31 cellular contexts compared by ENCODE assay signal in genomic region chr5:97276721-97277120, GRCh38.
"Had no signal": no experiment of that assay in that cellular context is flagged by ENCODE, and none has a peak within 500 bp of the region (broad histone marks: within the 10 kb centered on the region; RNA-seq: fewer than 3 reads in every experiment).

No MANE protein-coding gene starts in this region.

- H3K27me3 ChIP-seq: ascending aorta, cardiac muscle cell had no signal

- ATAC-seq: activated CD4-positive, alpha-beta T cell treated with anti-CD3 and anti-CD28 coated beads for 36 hours; activated CD4-positive, CD25-positive, alpha-beta regulatory T cell treated with anti-CD3 and anti-CD28 coated beads, Interleukin-2, amount 50 U/mL, for 24 hours; activated CD8-positive, alpha-beta memory T cell treated with anti-CD3 and anti-CD28 coated beads, Interleukin-2, amount 10 ng/mL, durations not matched to agents 7 days and 5 days; activated CD8-positive, alpha-beta T cell treated with anti-CD3 and anti-CD28 coated beads, Interleukin-2, amount 10 ng/mL, durations not matched to agents 7 days and 5 days; activated naive CD8-positive, alpha-beta T cell treated with anti-CD3 and anti-CD28 coated beads, Interleukin-2, amount 50 U/mL, for 24 hours; WTC11 had no signal

- H3K4me1 ChIP-seq: ascending aorta had no signal

- H3K27ac ChIP-seq: ascending aorta, cardiac muscle cell, WERI-Rb-1 had no signal

- H3K36me3 ChIP-seq: ascending aorta, cardiac muscle cell, WERI-Rb-1 had no signal

- H3K4me3 ChIP-seq: ascending aorta, cardiac muscle cell had no signal

- DNase-seq: activated CD4-positive, alpha-beta memory T cell treated with anti-CD3 and anti-CD28 coated beads, Interleukin-2, amount 10 ng/mL, durations not matched to agents 7 days and 5 days; activated CD4-positive, alpha-beta T cell treated with anti-CD3 and anti-CD28 coated beads for 1 hour; activated CD4-positive, alpha-beta T cell treated with anti-CD3 and anti-CD28 coated beads for 36 hours; activated CD4-positive, alpha-beta T cell treated with anti-CD3 and anti-CD28 coated beads for 48 hours; activated CD4-positive, alpha-beta T cell treated with anti-CD3 and anti-CD28 coated beads, Interleukin-2, amount 10 ng/mL, durations not matched to agents 7 days and 5 days; activated CD4-positive, alpha-beta T cell treated with anti-CD3 and anti-CD28 coated beads, Interleukin-2, amount 50 U/mL, for 48 hours; activated CD4-positive, CD25-positive, alpha-beta regulatory T cell; activated CD8-positive, alpha-beta memory T cell treated with anti-CD3 and anti-CD28 coated beads for 24 hours; activated CD8-positive, alpha-beta memory T cell treated with anti-CD3 and anti-CD28 coated beads, Interleukin-2, amount 10 ng/mL, durations not matched to agents 7 days and 5 days; activated CD8-positive, alpha-beta memory T cell treated with anti-CD3 and anti-CD28 coated beads, Interleukin-2, amount 50 U/mL, for 48 hours; activated CD8-positive, alpha-beta T cell treated with anti-CD3 and anti-CD28 coated beads, Interleukin-2, amount 10 ng/mL, durations not matched to agents 7 days and 5 days; activated effector memory CD4-positive, alpha-beta T cell treated with Interleukin-2 at 50 U/mL for 16 hours; activated gamma-delta T cell; activated naive CD4-positive, alpha-beta T cell treated with anti-CD3 and anti-CD28 coated beads, Interleukin-2, amount 10 ng/mL, durations not matched to agents 7 days and 5 days; activated naive CD4-positive, alpha-beta T cell treated with Interleukin-2 at 50 U/mL for 16 hours; activated naive CD8-positive, alpha-beta T cell treated with anti-CD3 and anti-CD28 coated beads, Interleukin-2, amount 10 ng/mL, durations not matched to agents 7 days and 5 days; activated naive CD8-positive, alpha-beta T cell treated with anti-CD3 and anti-CD28 coated beads, Interleukin-2, amount 50 U/mL, for 24 hours; activated T-cell treated with anti-CD3 and anti-CD28 coated beads, Interleukin-2, amount 50 U/mL, for 24 hours; activated T-cell treated with anti-CD3 and anti-CD28 coated beads, Interleukin-2, amount 50 U/mL, for 48 hours; amygdala; anterior cingulate cortex; caudate nucleus; cerebellar nuclear complex; T-helper 1 cell; T-helper 2 cell; T-helper 9 cell; WERI-Rb-1 had no signal
